ENCODE assay signal across 8 cellular contexts in the genomic region with DNA sequence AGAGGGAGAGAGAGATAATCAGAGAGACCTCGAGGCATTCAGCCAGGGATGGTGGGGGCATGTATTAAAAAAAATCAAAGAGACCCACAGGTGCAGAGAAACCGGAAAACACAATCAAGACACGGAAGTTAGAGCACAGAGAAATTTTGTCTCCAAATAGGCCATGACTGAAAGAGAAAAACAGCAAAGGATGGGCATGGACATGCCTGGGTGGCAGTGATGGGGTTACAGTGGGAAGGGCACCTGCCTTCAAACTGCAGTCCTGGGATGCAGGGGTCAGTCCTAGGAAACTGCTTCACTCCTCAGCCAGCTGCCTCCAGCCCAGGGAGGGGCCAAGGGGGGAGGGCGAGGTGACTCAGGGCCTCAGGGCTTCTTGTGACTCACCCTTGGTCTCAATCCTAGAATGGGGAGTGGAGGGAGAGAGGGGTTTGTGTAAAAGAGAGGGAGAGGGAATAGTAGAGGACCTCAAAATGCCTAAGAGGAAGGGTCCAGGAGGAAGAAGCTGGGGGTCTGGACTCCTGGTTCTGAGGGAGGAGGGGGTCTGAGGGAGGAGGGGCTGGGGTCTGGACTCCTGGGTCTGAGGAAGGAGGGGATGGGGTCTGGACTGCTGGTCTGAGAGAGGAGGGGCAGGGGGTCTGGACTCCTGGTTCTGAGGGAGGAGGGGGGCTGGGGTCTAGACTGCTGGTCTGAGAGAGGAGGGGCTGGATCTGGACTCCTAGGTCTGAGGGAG. TPM values are rescaled to one million over a fixed set of nuclear protein-coding genes. Genes with fewer than 3 reads are reported as not detected.
DNase-seq lines count a peak whose midpoint lies in the region; ATAC-seq and TF ChIP-seq lines count a peak whose summit lies in the region.

No MANE protein-coding gene starts in this region.

- no peak overlapping the region for H3K4me3 ChIP-seq in gastroesophageal sphincter

- H3K36me3 Mint-ChIP-seq in activated T-cell treated with anti-CD3 and anti-CD28 coated beads, Interleukin-2, amount 50 U/mL, for 4 hours (ENCODE audit: insufficient read depth): no peaks in the 10 kb centered on the region

- ATAC-seq in activated T-cell treated with anti-CD3 and anti-CD28 coated beads, Interleukin-2, amount 50 U/mL, for 4 hours: peak; percentile 33 to 39
- ATAC-seq in gastroesophageal sphincter: peak; percentile 80
- no peak for ATAC-seq in HG03039 (IDR thresholded peaks at IDR 0.05; ENCODE audit: unreplicated experiment)

- H3K9me3 ChIP-seq in gastroesophageal sphincter: no peaks in the 10 kb centered on the region

- peaks cover 48% of the 10 kb centered on the region for H3K4me1 Mint-ChIP-seq in activated T-cell treated with anti-CD3 and anti-CD28 coated beads, Interleukin-2, amount 50 U/mL, for 4 hours (ENCODE audit: low read depth)

- WGBS in gastroesophageal sphincter (ENCODE audit: low coverage in 1 of 2), 2 donors: 33 to 50% methylated on average over 1 to 4 of the region's 4 CpGs

- no peak for TF ChIP-seq EP300 in gastroesophageal sphincter (IDR thresholded peaks at IDR 0.05)

- peak overlapping the region in 2 of 4 donors; percentile 20 to 66 for H3K27ac ChIP-seq in gastroesophageal sphincter

- peaks cover 50% of the 10 kb centered on the region for H3K27me3 ChIP-seq in gastroesophageal sphincter

- peak overlapping the region; percentile 72 for H3K4me3 Mint-ChIP-seq in activated T-cell treated with anti-CD3 and anti-CD28 coated beads, Interleukin-2, amount 50 U/mL, for 4 hours

- no peaks in the 10 kb centered on the region for H3K9me3 Mint-ChIP-seq in activated T-cell treated with anti-CD3 and anti-CD28 coated beads, Interleukin-2, amount 50 U/mL, for 4 hours

- no peak for TF ChIP-seq CTCF in gastroesophageal sphincter (IDR thresholded peaks at IDR 0.05)

- peaks cover 0 to 17% (median 10%) of the 10 kb centered on the region in 3 donors for H3K4me1 ChIP-seq in gastroesophageal sphincter

- peak; percentile 25 for DNase-seq in GDM1 (lab: John Stamatoyannopoulos, UW)
- DNase-seq in NCI-H69 (lab: John Stamatoyannopoulos, UW): peak; percentile 46
- DNase-seq in activated T-cell treated with anti-CD3 and anti-CD28 coated beads, Interleukin-2, amount 50 U/mL, for 4 hours: peak; percentile 58
- DNase-seq in stimulated activated CD8-positive, alpha-beta memory T cell treated with anti-CD3 and anti-CD28 coated beads, Interleukin-12 subunit alpha, Interleukin-12 subunit beta, amount 100 ng/mL, for 4 hours (ENCODE audit: low read depth): peak; percentile 41
- DNase-seq in NCI-H1092 treated with DMSO at 0.1 percent for 48 hours (lab: John Stamatoyannopoulos, UW): no peak
- DNase-seq in NCI-H510A (lab: John Stamatoyannopoulos, UW): no peak

- no peaks in the 10 kb centered on the region for H3K36me3 ChIP-seq in gastroesophageal sphincter

- TF ChIP-seq POLR2A in gastroesophageal sphincter (IDR thresholded peaks at IDR 0.05): no peak

- no peaks in the 10 kb centered on the region for H3K27me3 Mint-ChIP-seq in activated T-cell treated with anti-CD3 and anti-CD28 coated beads, Interleukin-2, amount 50 U/mL, for 4 hours (ENCODE audit: low read depth)

RNA-seq across cellular contexts. Expression of gene KCNN4, which starts 3.6 kb away (rescaled TPM):
- total RNA-seq in activated T-cell treated with anti-CD3 and anti-CD28 coated beads, Interleukin-2, amount 50 U/mL, for 4 hours: 100 to 1,000 TPM in 1 of 3 donors, 10 to 100 TPM in 2; 90.6 to 123 (median 94.7) TPM
- 1 to 10 TPM; 1.8 to 7.1 (median 3.4) TPM for total RNA-seq in gastroesophageal sphincter

RNA-seq across cellular contexts. Expression of gene LYPD5, which starts 17.8 kb away (rescaled TPM):
- under 1 TPM in 2 of 3 donors, not detected in 1; 0.53 to 0.87 TPM for total RNA-seq in activated T-cell treated with anti-CD3 and anti-CD28 coated beads, Interleukin-2, amount 50 U/mL, for 4 hours
- 1 to 10 TPM; 3.1 to 9.8 (median 5.2) TPM for total RNA-seq in gastroesophageal sphincter

RNA-seq across cellular contexts. Expression of gene SMG9, which starts 29.7 kb away (rescaled TPM):
- total RNA-seq in activated T-cell treated with anti-CD3 and anti-CD28 coated beads, Interleukin-2, amount 50 U/mL, for 4 hours: 100 to 1,000 TPM; 102 to 114 (median 109) TPM
- 10 to 100 TPM in 3 of 4 donors, 1 to 10 TPM in 1; 8.9 to 25.9 (median 17.9) TPM for total RNA-seq in gastroesophageal sphincter

RNA-seq across cellular contexts. Expression of gene ZNF283, which starts 42.7 kb away (rescaled TPM):
- total RNA-seq in activated T-cell treated with anti-CD3 and anti-CD28 coated beads, Interleukin-2, amount 50 U/mL, for 4 hours: 1 to 10 TPM; 2.7 to 3.2 (median 3.0) TPM
- 10 to 100 TPM in 3 of 4 donors, 1 to 10 TPM in 1; 9.6 to 11.4 (median 10.5) TPM for total RNA-seq in gastroesophageal sphincter

Comparison
In these comparisons a context has a peak if more than half of its experiments do, and no peak if none do; other contexts are left out.
1. DNase-seq: peak in GDM1 (single experiment), NCI-H69 (single experiment), activated T-cell treated with anti-CD3 and anti-CD28 coated beads, Interleukin-2, amount 50 U/mL, for 4 hours (single experiment) and stimulated activated CD8-positive, alpha-beta memory T cell treated with anti-CD3 and anti-CD28 coated beads, Interleukin-12 subunit alpha, Interleukin-12 subunit beta, amount 100 ng/mL, for 4 hours (single experiment); none in NCI-H1092 treated with DMSO at 0.1 percent for 48 hours (single experiment) and NCI-H510A (single experiment).
2. RNA of gene KCNN4, which starts 3.6 kb away (total RNA-seq): 90.6 to 123 TPM in activated T-cell treated with anti-CD3 and anti-CD28 coated beads, Interleukin-2, amount 50 U/mL, for 4 hours; 1.8 to 7.1 TPM in gastroesophageal sphincter; every median in the first group is over 10 times any median in the second.